8 cellular contexts compared by ENCODE assay signal in genomic region chr7:123797673-123798526, GRCh38. TPM values are rescaled to one million over a fixed set of nuclear protein-coding genes. Genes with fewer than 3 reads are reported as not detected.
DNase-seq lines count a peak whose midpoint lies in the region; ATAC-seq and TF ChIP-seq lines count a peak whose summit lies in the region.

No MANE protein-coding gene starts in this region.

- H3K36me3 ChIP-seq in HUES48 (ENCODE audit: control insufficient read depth, insufficient read depth, low read length) = no peaks in the 10 kb centered on the region
- H3K36me3 ChIP-seq in NT2/D1 (ENCODE audit: insufficient read depth, insufficient read length, low read length) = no peaks in the 10 kb centered on the region
- no peaks in the 10 kb centered on the region for H3K36me3 ChIP-seq in endodermal cell (ENCODE audit: control insufficient read depth, insufficient read depth, low read length)

- peak; percentile 72 for DNase-seq in ELR (ENCODE audit: low read depth)
- DNase-seq in NT2/D1 (ENCODE audit: low read depth, low spot score) = peak; percentile 30
- DNase-seq in endodermal cell = no peak
- DNase-seq in middle frontal gyrus (ENCODE audit: extremely low spot score, low spot score) = peak; percentile 56
- DNase-seq in stimulated activated effector memory CD8-positive, alpha-beta T cell treated with anti-CD3 and anti-CD28 coated beads, Interleukin-12 subunit alpha, Interleukin-12 subunit beta, amount 100 ng/mL, for 72 hours (ENCODE audit: low spot score in 2 of 2) = no peak

- no peaks in the 10 kb centered on the region for H3K27me3 ChIP-seq in HUES48 (ENCODE audit: control insufficient read depth, insufficient read depth, low read length)
- no peaks in the 10 kb centered on the region for H3K27me3 ChIP-seq in NT2/D1 (ENCODE audit: insufficient read depth, insufficient read length)
- H3K27me3 ChIP-seq in endodermal cell (ENCODE audit: control insufficient read depth, insufficient read depth, low read length, poor library complexity, severe bottlenecking) = no peaks in the 10 kb centered on the region

- no peak overlapping the region for H3K4me3 Mint-ChIP-seq in endodermal cell
- no peak overlapping the region for H3K4me3 Mint-ChIP-seq in stimulated activated effector memory CD8-positive, alpha-beta T cell treated with anti-CD3 and anti-CD28 coated beads, Interleukin-12 subunit alpha, Interleukin-12 subunit beta, amount 100 ng/mL, for 72 hours

- H3K27ac ChIP-seq in HUES48 (ENCODE audit: low read depth, low read length) (peak overlapping the region; percentile 23), endodermal cell (ENCODE audit: low read depth, low read length) (no peak overlapping the region)

- peak overlapping the region; percentile 86 for H3K27ac Mint-ChIP-seq in endodermal cell
- no peak overlapping the region for H3K27ac Mint-ChIP-seq in stimulated activated effector memory CD8-positive, alpha-beta T cell treated with anti-CD3 and anti-CD28 coated beads, Interleukin-12 subunit alpha, Interleukin-12 subunit beta, amount 100 ng/mL, for 72 hours

- H3K27me3 Mint-ChIP-seq in endodermal cell (ENCODE audit: insufficient read depth) = no peaks in the 10 kb centered on the region

- peaks cover 19% of the 10 kb centered on the region for H3K4me1 ChIP-seq in HUES48 (ENCODE audit: control insufficient read depth, insufficient read depth, low read length)
- H3K4me1 ChIP-seq in NT2/D1 (ENCODE audit: insufficient read depth, insufficient read length) = no peaks in the 10 kb centered on the region
- peaks cover 7% of the 10 kb centered on the region for H3K4me1 ChIP-seq in endodermal cell (ENCODE audit: control insufficient read depth, insufficient read depth, low read length)

- peaks cover 2% of the 10 kb centered on the region for H3K36me3 Mint-ChIP-seq in endodermal cell (ENCODE audit: low read depth)
- no peaks in the 10 kb centered on the region for H3K36me3 Mint-ChIP-seq in stimulated activated effector memory CD8-positive, alpha-beta T cell treated with anti-CD3 and anti-CD28 coated beads, Interleukin-12 subunit alpha, Interleukin-12 subunit beta, amount 100 ng/mL, for 72 hours

- H3K9ac ChIP-seq in HUES48 (ENCODE audit: low read depth, low read length) (no peak overlapping the region), NT2/D1 (ENCODE audit: insufficient read length, low read depth) (no peak overlapping the region), endodermal cell (ENCODE audit: extremely low read depth, low read length, poor library complexity, severe bottlenecking) (no peak overlapping the region)

- peaks cover 17% of the 10 kb centered on the region for H3K9me3 Mint-ChIP-seq in endodermal cell
- H3K9me3 Mint-ChIP-seq in stimulated activated effector memory CD8-positive, alpha-beta T cell treated with anti-CD3 and anti-CD28 coated beads, Interleukin-12 subunit alpha, Interleukin-12 subunit beta, amount 100 ng/mL, for 72 hours = no peaks in the 10 kb centered on the region

- ATAC-seq in HG03135 (IDR thresholded peaks at IDR 0.05; ENCODE audit: unreplicated experiment) = no peak
- ATAC-seq in HG03354 (IDR thresholded peaks at IDR 0.05; ENCODE audit: poor library complexity, severe bottlenecking, unreplicated experiment) = no peak
- no peak for ATAC-seq in stimulated activated effector memory CD8-positive, alpha-beta T cell treated with anti-CD3 and anti-CD28 coated beads, Interleukin-12 subunit alpha, Interleukin-12 subunit beta, amount 100 ng/mL, for 72 hours

- peaks cover 8% of the 10 kb centered on the region; the same call in 1 of the 2 replicates for H3K9me3 ChIP-seq in HUES48 (ENCODE audit: control insufficient read depth, insufficient read depth, low read length)
- H3K9me3 ChIP-seq in NT2/D1 (ENCODE audit: insufficient read depth, low read length) = peaks cover 8% of the 10 kb centered on the region; the same call in 1 of the 2 replicates
- peaks cover 22% of the 10 kb centered on the region for H3K9me3 ChIP-seq in endodermal cell (ENCODE audit: control insufficient read depth, low read length)

- WGBS in endodermal cell (ENCODE audit: insufficient coverage in 1 of 2, insufficient read length in 1 of 2), 2 experiments = 45 to 57% methylated on average over 2 of the region's 2 CpGs

- H3K4me1 Mint-ChIP-seq in endodermal cell = peaks cover 11% of the 10 kb centered on the region
- no peaks in the 10 kb centered on the region for H3K4me1 Mint-ChIP-seq in stimulated activated effector memory CD8-positive, alpha-beta T cell treated with anti-CD3 and anti-CD28 coated beads, Interleukin-12 subunit alpha, Interleukin-12 subunit beta, amount 100 ng/mL, for 72 hours

- peak overlapping the region; percentile 27 for H3K4me3 ChIP-seq in HUES48 (ENCODE audit: low read depth, low read length)
- H3K4me3 ChIP-seq in NT2/D1 (ENCODE audit: insufficient read length, low read depth) = no peak overlapping the region
- no peak overlapping the region for H3K4me3 ChIP-seq in endodermal cell (ENCODE audit: low read length)

- peak; percentile 86 for TF ChIP-seq CTCF in endodermal cell (conservative IDR thresholded peaks at IDR 0.05)

RNA-seq across cellular contexts. Expression of gene HYAL4, which starts 47.1 kb away (rescaled TPM):
- 1 to 10 TPM in 1 of 2 donors, under 1 TPM in 1; 0.51 to 1.2 TPM for total RNA-seq in endodermal cell
- polyA plus RNA-seq in endodermal cell (2013, experiment 1 of 2) = not detected
- polyA plus RNA-seq in endodermal cell (2013, experiment 2 of 2) = 0.12 TPM

RNA-seq across cellular contexts. Expression of gene WASL, which starts 49.1 kb away (rescaled TPM):
- total RNA-seq in endodermal cell = 10 to 100 TPM; 35.1 to 36.7 TPM
- 30.8 TPM for polyA plus RNA-seq in endodermal cell (2013, experiment 1 of 2)
- polyA plus RNA-seq in endodermal cell (2013, experiment 2 of 2) = 30.4 TPM

Comparison
In these comparisons a context has a peak if more than half of its experiments do, and no peak if none do; other contexts are left out.
1. DNase-seq: peak in ELR (single experiment), NT2/D1 (single experiment) and middle frontal gyrus (single experiment); none in endodermal cell (single experiment) and stimulated activated effector memory CD8-positive, alpha-beta T cell treated with anti-CD3 and anti-CD28 coated beads, Interleukin-12 subunit alpha, Interleukin-12 subunit beta, amount 100 ng/mL, for 72 hours (0 of 2).